In genomic region chr7:20440472-20441105, GRCh38 we compare ENCODE assay signal across 8 cellular contexts.
A peak's percentile ranks its signal among the peaks of the same experiment; 100 is the strongest.
DNase-seq lines count a peak whose midpoint lies in the region; ATAC-seq, FAIRE-seq and TF ChIP-seq lines count a peak whose summit lies in the region.

No MANE protein-coding gene starts in this region.

- H3K36me3 ChIP-seq in HAP-1 (replicated peaks), result no peaks in the 10 kb centered on the region

- CTCF ChIA-PET in WTC11 (lab: Charles Lee), result interaction anchor here (0.8 to 1.9 kb wide), 18 partner anchors 9 to 732 kb away, joined by 3 to 12 read pairs (median 4); partner anchors contain the start of gene POLR1F

- no peaks in the 10 kb centered on the region for H3K9me3 ChIP-seq in HAP-1

- H3K27me3 Mint-ChIP-seq in WTC11 (ENCODE audit: low read depth), result no peaks in the 10 kb centered on the region

- H3K27me3 ChIP-seq in HAP-1 (ENCODE audit: low read depth), result no peaks in the 10 kb centered on the region

- H3K4me3 Mint-ChIP-seq in WTC11, result no peak overlapping the region

- DNase-seq in AML-193 (lab: John Stamatoyannopoulos, UW) (peak; percentile 16 to 26), HAP-1 (ENCODE audit: low spot score in 2 of 2) (peak; percentile 11 to 75), WTC11 (ENCODE audit: low spot score) (peak; percentile 81), iPS-NIHi7 (ENCODE audit: extremely low spot score) (peak; percentile 76), D341Med (ENCODE audit: low spot score) (no peak), NCI-H510A (lab: John Stamatoyannopoulos, UW) (no peak), frontal cortex (ENCODE audit: low spot score in 2 of 2) (no peak)
- no peak for DNase-seq in NK-92 treated with Interleukin-12 subunit alpha and Interleukin-12 subunit beta, amount 100 ng/mL, for 24 hours (lab: John Stamatoyannopoulos, UW)

- in situ Hi-C loops in HAP-1 (cut with MboI; ENCODE audit: low sequenced_read_pairs), result no loop called here

- peak; percentile 59 for TF ChIP-seq CTCF in WTC11 (IDR thresholded peaks at IDR 0.05)

- POLR2A ChIA-PET in WTC11 (lab: Charles Lee), result interaction anchor here (1.2 kb wide), 1 partner anchor 9 kb away, joined by 3 read pairs; no protein-coding TSS in a partner anchor

- peaks cover 5% of the 10 kb centered on the region; the same call in 1 of the 2 replicates for H3K9me3 Mint-ChIP-seq in WTC11

- no peak overlapping the region for H3K27ac Mint-ChIP-seq in WTC11

- no peaks in the 10 kb centered on the region for H3K4me1 ChIP-seq in HAP-1

- no peak for FAIRE-seq in frontal cortex (lab: Jason Lieb, UNC)

- H3K4me3 ChIP-seq in HAP-1, result no peak overlapping the region

- peaks cover 9% of the 10 kb centered on the region for H3K4me1 Mint-ChIP-seq in WTC11

- H3K36me3 Mint-ChIP-seq in WTC11, result no peaks in the 10 kb centered on the region

- ATAC-seq in WTC11, result peak; percentile 76

TF ChIP-seq in WTC11, 78 proteins besides CTCF, POLR2A, EP300 and RAD21:
- TF ChIP-seq ZNF232 (CRISPR knock-in tag; IDR thresholded peaks at IDR 0.05), result no peak
- no peak for TF ChIP-seq CREM (CRISPR knock-in tag; IDR thresholded peaks at IDR 0.05)
- no peak for TF ChIP-seq ZNF281 (CRISPR knock-in tag; IDR thresholded peaks at IDR 0.05)
- TF ChIP-seq FOXK1 (CRISPR knock-in tag; IDR thresholded peaks at IDR 0.05), result no peak
- TF ChIP-seq RORB (CRISPR knock-in tag; IDR thresholded peaks at IDR 0.05), result no peak
- TF ChIP-seq CREB1 (CRISPR knock-in tag; IDR thresholded peaks at IDR 0.05), result no peak
- no peak for TF ChIP-seq AFF4 (CRISPR knock-in tag; IDR thresholded peaks at IDR 0.05; ENCODE audit: borderline replicate concordance)
- TF ChIP-seq ATF6 (CRISPR knock-in tag; IDR thresholded peaks at IDR 0.05), result no peak
- no peak for TF ChIP-seq JUN (CRISPR knock-in tag; IDR thresholded peaks at IDR 0.05)
- TF ChIP-seq ZNF317 (CRISPR knock-in tag; IDR thresholded peaks at IDR 0.05; ENCODE audit: borderline replicate concordance, low read depth), result no peak
- no peak for TF ChIP-seq ZNF671 (CRISPR knock-in tag; IDR thresholded peaks at IDR 0.05)
- TF ChIP-seq MXD4 (CRISPR knock-in tag; IDR thresholded peaks at IDR 0.05; ENCODE audit: borderline replicate concordance), result no peak
- TF ChIP-seq ZBTB21 (CRISPR knock-in tag; IDR thresholded peaks at IDR 0.05; ENCODE audit: borderline replicate concordance), result no peak
- TF ChIP-seq STAT6 (CRISPR knock-in tag; conservative IDR thresholded peaks at IDR 0.05; ENCODE audit: low read depth), result no peak
- TF ChIP-seq KAT7 (CRISPR knock-in tag; IDR thresholded peaks at IDR 0.05; ENCODE audit: borderline replicate concordance), result no peak
- no peak for TF ChIP-seq SMAD3 (CRISPR knock-in tag; IDR thresholded peaks at IDR 0.05; ENCODE audit: borderline replicate concordance)

Comparison
In these comparisons a context has a peak if more than half of its experiments do, and no peak if none do; other contexts are left out.
1. DNase-seq: peak in AML-193 (2 of 2), HAP-1 (2 of 2), WTC11 (single experiment) and iPS-NIHi7 (single experiment); none in D341Med (single experiment), NCI-H510A (single experiment), NK-92 treated with Interleukin-12 subunit alpha and Interleukin-12 subunit beta, amount 100 ng/mL, for 24 hours (single experiment) and frontal cortex (0 of 2).